Comparison of ENCODE assay signal across 30 cellular contexts in genomic region chr2:167719410-167719809, GRCh38.
DNase-seq lines count a peak whose midpoint lies in the region; ATAC-seq and TF ChIP-seq lines count a peak whose summit lies in the region.
"Had no signal": no experiment of that assay in that cellular context is flagged by ENCODE, and none has a peak within 500 bp of the region (broad histone marks: within the 10 kb centered on the region; RNA-seq: fewer than 3 reads in every experiment).

No MANE protein-coding gene starts in this region.

- DNase-seq in left colon = no peak
- DNase-seq in mesendoderm = peak; percentile 63
- no peak for DNase-seq in neural progenitor cell (ENCODE audit: low spot score)
- no peak for DNase-seq in ovary
- DNase-seq: 8988T; ACHN; AML-193; BE2C; C1 segment of cervical spinal cord; Caco-2; Calu3; CD4-positive, alpha-beta memory T cell; CD4-positive, alpha-beta T cell; CD4-positive, CD25-positive, alpha-beta regulatory T cell; CD8-positive, alpha-beta memory T cell; CD8-positive, alpha-beta T cell; COR-L47; DMS 273 treated with DMSO at 0.1 percent for 48 hours; DMS153; DMS79; DMS79 treated with DMSO at 0.1 percent for 48 hours; DND-41; EL had no signal

- no peak overlapping the region for H3K18ac ChIP-seq in mesendoderm (ENCODE audit: low read length)

- TF ChIP-seq CTCF in neural progenitor cell (IDR thresholded peaks at IDR 0.05) (no peak), ovary (IDR thresholded peaks at IDR 0.05) (no peak)

- no peak overlapping the region for H2AK5ac ChIP-seq in mesendoderm (ENCODE audit: low read length)

- H3K27me3 ChIP-seq in mesendoderm (ENCODE audit: insufficient read depth, low read length, poor library complexity) (no peaks in the 10 kb centered on the region), neural progenitor cell (no peaks in the 10 kb centered on the region), ovary (no peaks in the 10 kb centered on the region)
- H3K27me3 ChIP-seq: BE2C; BLaER1; BLaER1 treated with 17β-estradiol and CSF1 and Interleukin-3, amounts not matched to agents 10 nM and 100 nM had no signal

- no peak overlapping the region for H3K4me3 Mint-ChIP-seq in neural progenitor cell
- H3K4me3 Mint-ChIP-seq: B cell; CD14-positive monocyte; CD4-positive, alpha-beta memory T cell; CD4-positive, alpha-beta T cell; CD4-positive, CD25-positive, alpha-beta regulatory T cell; CD8-positive, alpha-beta memory T cell; CD8-positive, alpha-beta T cell had no signal

- H3K4me2 ChIP-seq in mesendoderm (ENCODE audit: low read length) (no peak overlapping the region), neural progenitor cell (no peak overlapping the region)
- H3K4me2 ChIP-seq: A549; BLaER1; BLaER1 treated with 17β-estradiol and CSF1 and Interleukin-3, amounts not matched to agents 10 nM and 100 nM had no signal

- H3K4me3 ChIP-seq in mesendoderm (ENCODE audit: low read length) (no peak overlapping the region), neural progenitor cell (no peak overlapping the region), ovary (no peak overlapping the region)
- H3K4me3 ChIP-seq: A549; BLaER1; BLaER1 treated with 17β-estradiol and CSF1 and Interleukin-3, amounts not matched to agents 10 nM and 100 nM had no signal

- H3K36me3 ChIP-seq in mesendoderm (ENCODE audit: control insufficient read depth, insufficient read depth, low read length) = no peaks in the 10 kb centered on the region
- H3K36me3 ChIP-seq in neural progenitor cell = no peaks in the 10 kb centered on the region
- no peaks in the 10 kb centered on the region for H3K36me3 ChIP-seq in ovary
- H3K36me3 ChIP-seq: BE2C; BLaER1; BLaER1 treated with 17β-estradiol and CSF1 and Interleukin-3, amounts not matched to agents 10 nM and 100 nM had no signal

- peaks cover 3% of the 10 kb centered on the region for H3K4me1 Mint-ChIP-seq in neural progenitor cell
- H3K4me1 Mint-ChIP-seq: B cell; CD14-positive monocyte; CD4-positive, alpha-beta memory T cell; CD4-positive, CD25-positive, alpha-beta regulatory T cell; CD8-positive, alpha-beta memory T cell had no signal

- no peak overlapping the region for H2BK15ac ChIP-seq in mesendoderm (replicated peaks; ENCODE audit: low read depth)

- H3K9me3 ChIP-seq in neural progenitor cell (ENCODE audit: low read depth) = no peaks in the 10 kb centered on the region
- no peaks in the 10 kb centered on the region for H3K9me3 ChIP-seq in ovary
- H3K9me3 ChIP-seq: A549; BE2C; BLaER1; BLaER1 treated with 17β-estradiol and CSF1 and Interleukin-3, amounts not matched to agents 10 nM and 100 nM; Caco-2 had no signal

- H3K27ac ChIP-seq in mesendoderm (ENCODE audit: low read depth, low read length) (no peak overlapping the region), neural progenitor cell (no peak overlapping the region), ovary (no peak overlapping the region)
- H3K27ac ChIP-seq: 22Rv1; A549; BLaER1; BLaER1 treated with 17β-estradiol and CSF1 and Interleukin-3, amounts not matched to agents 10 nM and 100 nM; C4-2B had no signal

- no peaks in the 10 kb centered on the region for H3K27me3 Mint-ChIP-seq in neural progenitor cell (ENCODE audit: insufficient read depth, low read depth)
- H3K27me3 Mint-ChIP-seq: B cell; CD4-positive, alpha-beta memory T cell; CD4-positive, alpha-beta T cell; CD4-positive, CD25-positive, alpha-beta regulatory T cell; CD8-positive, alpha-beta memory T cell had no signal

- no peak overlapping the region for H3K56ac ChIP-seq in mesendoderm (ENCODE audit: low read length)

- H2AFZ ChIP-seq in neural progenitor cell (replicated peaks) = no peak overlapping the region

- H3K4ac ChIP-seq in mesendoderm (ENCODE audit: low read depth, low read length) = no peak overlapping the region

- H4K5ac ChIP-seq in mesendoderm (ENCODE audit: low read length) = no peak overlapping the region

- peaks cover 3% of the 10 kb centered on the region for H3K36me3 Mint-ChIP-seq in neural progenitor cell
- H3K36me3 Mint-ChIP-seq: CD14-positive monocyte; CD4-positive, alpha-beta memory T cell; CD4-positive, CD25-positive, alpha-beta regulatory T cell; CD8-positive, alpha-beta memory T cell; CD8-positive, alpha-beta T cell had no signal

- H3K79me1 ChIP-seq in mesendoderm (ENCODE audit: low read length) = no peaks in the 10 kb centered on the region

- no peak overlapping the region for H4K8ac ChIP-seq in mesendoderm (ENCODE audit: low read depth, low read length)

- WGBS in mesendoderm (ENCODE audit: extremely low coverage, insufficient coverage, low lambda C conversion rate) = no CpG with 5 or more reads among the region's 4 CpGs
- WGBS in ovary, 3 donors = 83 to 89% (median 89%) methylated on average over 4 of the region's 4 CpGs

- no peaks in the 10 kb centered on the region for H3F3A ChIP-seq in neural progenitor cell (ENCODE audit: low read depth)

- H3K4me1 ChIP-seq in mesendoderm (ENCODE audit: control insufficient read depth, low read depth, low read length) (no peaks in the 10 kb centered on the region), neural progenitor cell (no peaks in the 10 kb centered on the region), ovary (ENCODE audit: insufficient read depth) (no peaks in the 10 kb centered on the region)
- H3K4me1 ChIP-seq: A549; BE2C; BLaER1; BLaER1 treated with 17β-estradiol and CSF1 and Interleukin-3, amounts not matched to agents 10 nM and 100 nM; Caco-2 had no signal

- H3K27ac Mint-ChIP-seq in neural progenitor cell = no peak overlapping the region
- H3K27ac Mint-ChIP-seq: B cell; CD14-positive monocyte; CD4-positive, alpha-beta memory T cell; CD4-positive, alpha-beta T cell; CD4-positive, CD25-positive, alpha-beta regulatory T cell; CD8-positive, alpha-beta memory T cell; CD8-positive, alpha-beta T cell had no signal

- H3K79me2 ChIP-seq in mesendoderm (ENCODE audit: control insufficient read depth, insufficient read depth, low read length) (no peaks in the 10 kb centered on the region), neural progenitor cell (ENCODE audit: low read depth) (no peaks in the 10 kb centered on the region)

- intact Hi-C loops in left colon (cut with DNase I, micrococcal nuclease) (no loop called here), ovary (cut with DNase I) (no loop called here)

- TF ChIP-seq POLR2A in ovary (IDR thresholded peaks at IDR 0.05) = no peak

- H2BK5ac ChIP-seq in mesendoderm (ENCODE audit: low read length) = no peak overlapping the region

- no peak for TF ChIP-seq EP300 in ovary (IDR thresholded peaks at IDR 0.05)

- H3K9me3 Mint-ChIP-seq in neural progenitor cell = no peaks in the 10 kb centered on the region
- H3K9me3 Mint-ChIP-seq: CD4-positive, alpha-beta T cell; CD8-positive, alpha-beta memory T cell; CD8-positive, alpha-beta T cell had no signal

- no peaks in the 10 kb centered on the region for H4K20me1 ChIP-seq in neural progenitor cell (ENCODE audit: low read depth)
- H4K20me1 ChIP-seq: BLaER1; BLaER1 treated with 17β-estradiol and CSF1 and Interleukin-3, amounts not matched to agents 10 nM and 100 nM had no signal

- H3K23ac ChIP-seq in mesendoderm (ENCODE audit: low read length) = no peak overlapping the region

- no peak overlapping the region for H2BK120ac ChIP-seq in mesendoderm (ENCODE audit: low read depth, low read length)

- H3K9ac ChIP-seq in mesendoderm (ENCODE audit: low read length) (no peak overlapping the region), neural progenitor cell (no peak overlapping the region)
- H3K9ac ChIP-seq: BLaER1; BLaER1 treated with 17β-estradiol and CSF1 and Interleukin-3, amounts not matched to agents 10 nM and 100 nM had no signal

- peak; percentile 55 for ATAC-seq in left colon
- ATAC-seq: A549; CD8-positive, alpha-beta T cell had no signal
